In genomic region chr15:48757661-48758060, GRCh38 we compare ENCODE assay signal across 4 cellular contexts.
"Had no signal": no experiment of that assay in that cellular context is flagged by ENCODE, and none has a peak within 500 bp of the region (broad histone marks: within the 10 kb centered on the region; RNA-seq: fewer than 3 reads in every experiment).

No MANE protein-coding gene starts in this region.

- H3K27ac ChIP-seq: HL-60 had no signal

- DNase-seq: IMR-90, KBM-7 had no signal

- H3K4me3 ChIP-seq: K562 had no signal
